1 cellular context compared by ENCODE assay signal in the genomic region with DNA sequence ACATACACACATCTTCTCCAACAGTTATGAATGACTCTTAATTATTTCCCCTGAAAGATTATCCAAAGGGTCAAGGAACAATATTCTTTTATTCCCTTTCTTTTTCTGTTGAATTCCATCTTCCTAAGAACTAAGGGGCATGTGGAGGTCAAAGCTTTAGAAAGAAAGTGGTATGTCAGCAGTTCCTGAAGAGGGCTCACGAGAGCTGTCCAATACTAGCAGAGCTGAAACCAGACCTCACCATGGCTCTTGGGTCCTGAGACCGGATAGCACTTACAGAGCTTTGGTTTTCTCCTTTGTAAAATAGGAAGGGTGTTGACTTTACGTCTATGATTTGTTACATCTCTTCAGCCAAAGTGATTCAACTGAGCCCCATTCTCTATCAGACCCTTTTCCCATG.
TF ChIP-seq lines count a peak whose summit lies in the region.

No MANE protein-coding gene starts in this region.

TF ChIP-seq in WTC11, 78 proteins besides CTCF, POLR2A, EP300 and RAD21 (continued from another document):
- TF ChIP-seq, protein P1, sequence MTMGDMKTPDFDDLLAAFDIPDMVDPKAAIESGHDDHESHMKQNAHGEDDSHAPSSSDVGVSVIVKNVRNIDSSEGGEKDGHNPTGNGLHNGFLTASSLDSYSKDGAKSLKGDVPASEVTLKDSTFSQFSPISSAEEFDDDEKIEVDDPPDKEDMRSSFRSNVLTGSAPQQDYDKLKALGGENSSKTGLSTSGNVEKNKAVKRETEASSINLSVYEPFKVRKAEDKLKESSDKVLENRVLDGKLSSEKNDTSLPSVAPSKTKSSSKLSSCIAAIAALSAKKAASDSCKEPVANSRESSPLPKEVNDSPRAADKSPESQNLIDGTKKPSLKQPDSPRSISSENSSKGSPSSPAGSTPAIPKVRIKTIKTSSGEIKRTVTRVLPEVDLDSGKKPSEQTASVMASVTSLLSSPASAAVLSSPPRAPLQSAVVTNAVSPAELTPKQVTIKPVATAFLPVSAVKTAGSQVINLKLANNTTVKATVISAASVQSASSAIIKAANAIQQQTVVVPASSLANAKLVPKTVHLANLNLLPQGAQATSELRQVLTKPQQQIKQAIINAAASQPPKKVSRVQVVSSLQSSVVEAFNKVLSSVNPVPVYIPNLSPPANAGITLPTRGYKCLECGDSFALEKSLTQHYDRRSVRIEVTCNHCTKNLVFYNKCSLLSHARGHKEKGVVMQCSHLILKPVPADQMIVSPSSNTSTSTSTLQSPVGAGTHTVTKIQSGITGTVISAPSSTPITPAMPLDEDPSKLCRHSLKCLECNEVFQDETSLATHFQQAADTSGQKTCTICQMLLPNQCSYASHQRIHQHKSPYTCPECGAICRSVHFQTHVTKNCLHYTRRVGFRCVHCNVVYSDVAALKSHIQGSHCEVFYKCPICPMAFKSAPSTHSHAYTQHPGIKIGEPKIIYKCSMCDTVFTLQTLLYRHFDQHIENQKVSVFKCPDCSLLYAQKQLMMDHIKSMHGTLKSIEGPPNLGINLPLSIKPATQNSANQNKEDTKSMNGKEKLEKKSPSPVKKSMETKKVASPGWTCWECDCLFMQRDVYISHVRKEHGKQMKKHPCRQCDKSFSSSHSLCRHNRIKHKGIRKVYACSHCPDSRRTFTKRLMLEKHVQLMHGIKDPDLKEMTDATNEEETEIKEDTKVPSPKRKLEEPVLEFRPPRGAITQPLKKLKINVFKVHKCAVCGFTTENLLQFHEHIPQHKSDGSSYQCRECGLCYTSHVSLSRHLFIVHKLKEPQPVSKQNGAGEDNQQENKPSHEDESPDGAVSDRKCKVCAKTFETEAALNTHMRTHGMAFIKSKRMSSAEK (CRISPR knock-in tag; IDR thresholded peaks at IDR 0.05; ENCODE audit: borderline replicate concordance), result no peak
- TF ChIP-seq TCF7 (CRISPR knock-in tag; IDR thresholded peaks at IDR 0.05; ENCODE audit: low read depth), result no peak
- TF ChIP-seq GRHL2 (CRISPR knock-in tag; IDR thresholded peaks at IDR 0.05; ENCODE audit: insufficient replicate concordance, severe bottlenecking), result no peak
- TF ChIP-seq MYBL2 (CRISPR knock-in tag; IDR thresholded peaks at IDR 0.05), result no peak
- TF ChIP-seq, protein P2, sequence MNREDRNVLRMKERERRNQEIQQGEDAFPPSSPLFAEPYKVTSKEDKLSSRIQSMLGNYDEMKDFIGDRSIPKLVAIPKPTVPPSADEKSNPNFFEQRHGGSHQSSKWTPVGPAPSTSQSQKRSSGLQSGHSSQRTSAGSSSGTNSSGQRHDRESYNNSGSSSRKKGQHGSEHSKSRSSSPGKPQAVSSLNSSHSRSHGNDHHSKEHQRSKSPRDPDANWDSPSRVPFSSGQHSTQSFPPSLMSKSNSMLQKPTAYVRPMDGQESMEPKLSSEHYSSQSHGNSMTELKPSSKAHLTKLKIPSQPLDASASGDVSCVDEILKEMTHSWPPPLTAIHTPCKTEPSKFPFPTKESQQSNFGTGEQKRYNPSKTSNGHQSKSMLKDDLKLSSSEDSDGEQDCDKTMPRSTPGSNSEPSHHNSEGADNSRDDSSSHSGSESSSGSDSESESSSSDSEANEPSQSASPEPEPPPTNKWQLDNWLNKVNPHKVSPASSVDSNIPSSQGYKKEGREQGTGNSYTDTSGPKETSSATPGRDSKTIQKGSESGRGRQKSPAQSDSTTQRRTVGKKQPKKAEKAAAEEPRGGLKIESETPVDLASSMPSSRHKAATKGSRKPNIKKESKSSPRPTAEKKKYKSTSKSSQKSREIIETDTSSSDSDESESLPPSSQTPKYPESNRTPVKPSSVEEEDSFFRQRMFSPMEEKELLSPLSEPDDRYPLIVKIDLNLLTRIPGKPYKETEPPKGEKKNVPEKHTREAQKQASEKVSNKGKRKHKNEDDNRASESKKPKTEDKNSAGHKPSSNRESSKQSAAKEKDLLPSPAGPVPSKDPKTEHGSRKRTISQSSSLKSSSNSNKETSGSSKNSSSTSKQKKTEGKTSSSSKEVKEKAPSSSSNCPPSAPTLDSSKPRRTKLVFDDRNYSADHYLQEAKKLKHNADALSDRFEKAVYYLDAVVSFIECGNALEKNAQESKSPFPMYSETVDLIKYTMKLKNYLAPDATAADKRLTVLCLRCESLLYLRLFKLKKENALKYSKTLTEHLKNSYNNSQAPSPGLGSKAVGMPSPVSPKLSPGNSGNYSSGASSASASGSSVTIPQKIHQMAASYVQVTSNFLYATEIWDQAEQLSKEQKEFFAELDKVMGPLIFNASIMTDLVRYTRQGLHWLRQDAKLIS (CRISPR knock-in tag; IDR thresholded peaks at IDR 0.05; ENCODE audit: borderline replicate concordance), result no peak
- TF ChIP-seq, protein P3, sequence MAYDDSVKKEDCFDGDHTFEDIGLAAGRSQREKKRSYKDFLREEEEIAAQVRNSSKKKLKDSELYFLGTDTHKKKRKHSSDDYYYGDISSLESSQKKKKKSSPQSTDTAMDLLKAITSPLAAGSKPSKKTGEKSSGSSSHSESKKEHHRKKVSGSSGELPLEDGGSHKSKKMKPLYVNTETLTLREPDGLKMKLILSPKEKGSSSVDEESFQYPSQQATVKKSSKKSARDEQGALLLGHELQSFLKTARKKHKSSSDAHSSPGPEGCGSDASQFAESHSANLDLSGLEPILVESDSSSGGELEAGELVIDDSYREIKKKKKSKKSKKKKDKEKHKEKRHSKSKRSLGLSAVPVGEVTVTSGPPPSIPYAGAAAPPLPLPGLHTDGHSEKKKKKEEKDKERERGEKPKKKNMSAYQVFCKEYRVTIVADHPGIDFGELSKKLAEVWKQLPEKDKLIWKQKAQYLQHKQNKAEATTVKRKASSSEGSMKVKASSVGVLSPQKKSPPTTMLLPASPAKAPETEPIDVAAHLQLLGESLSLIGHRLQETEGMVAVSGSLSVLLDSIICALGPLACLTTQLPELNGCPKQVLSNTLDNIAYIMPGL (CRISPR knock-in tag; IDR thresholded peaks at IDR 0.05), result no peak
- TF ChIP-seq TEAD1 (CRISPR knock-in tag; IDR thresholded peaks at IDR 0.05), result no peak
- no peak for TF ChIP-seq FOXP4 (CRISPR knock-in tag; IDR thresholded peaks at IDR 0.05)
- no peak for TF ChIP-seq CREB1 (CRISPR knock-in tag; IDR thresholded peaks at IDR 0.05)
- TF ChIP-seq E2F5 (CRISPR knock-in tag; IDR thresholded peaks at IDR 0.05), result no peak
- TF ChIP-seq, protein P4, sequence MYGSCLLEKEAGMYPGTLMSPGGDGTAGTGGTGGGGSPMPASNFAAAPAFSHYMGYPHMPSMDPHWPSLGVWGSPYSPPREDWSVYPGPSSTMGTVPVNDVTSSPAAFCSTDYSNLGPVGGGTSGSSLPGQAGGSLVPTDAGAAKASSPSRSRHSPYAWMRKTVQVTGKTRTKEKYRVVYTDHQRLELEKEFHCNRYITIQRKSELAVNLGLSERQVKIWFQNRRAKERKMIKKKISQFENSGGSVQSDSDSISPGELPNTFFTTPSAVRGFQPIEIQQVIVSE (CRISPR knock-in tag; IDR thresholded peaks at IDR 0.05; ENCODE audit: borderline replicate concordance), result no peak
- TF ChIP-seq, protein P5, sequence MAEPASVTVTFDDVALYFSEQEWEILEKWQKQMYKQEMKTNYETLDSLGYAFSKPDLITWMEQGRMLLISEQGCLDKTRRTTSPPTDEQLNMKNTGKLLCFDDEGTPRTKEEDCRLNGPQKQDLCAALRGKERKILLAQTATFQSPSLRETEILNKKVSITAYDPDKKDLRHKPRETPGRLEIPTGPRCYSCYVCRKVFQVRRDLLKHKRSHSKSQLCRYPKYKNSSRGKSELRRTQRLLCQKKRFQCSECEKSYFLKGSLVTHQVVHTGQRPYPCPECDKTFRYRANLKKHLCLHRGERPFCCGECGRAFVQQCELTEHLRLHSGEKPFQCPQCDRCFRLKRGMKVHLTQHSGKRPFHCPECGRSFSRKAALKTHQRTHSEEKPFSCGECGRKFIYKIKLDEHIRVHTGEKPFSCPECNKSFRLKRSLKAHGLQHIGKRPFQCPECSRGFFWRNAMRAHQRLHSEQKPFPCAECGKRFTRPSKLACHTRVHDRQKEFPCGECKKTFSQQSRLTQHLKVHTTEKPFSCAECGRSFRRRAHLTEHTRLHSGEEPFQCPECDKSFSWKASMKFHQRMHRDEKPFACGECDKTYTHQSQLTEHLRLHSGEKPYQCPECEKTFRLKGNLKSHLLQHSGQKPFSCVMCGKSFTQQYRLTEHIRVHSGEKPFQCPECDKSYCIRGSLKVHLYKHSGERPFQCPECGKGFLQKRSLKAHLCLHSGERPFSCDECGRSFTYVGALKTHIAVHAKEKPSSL (CRISPR knock-in tag; conservative IDR thresholded peaks at IDR 0.05), result no peak
- TF ChIP-seq ZNF512 (CRISPR knock-in tag; IDR thresholded peaks at IDR 0.05; ENCODE audit: borderline replicate concordance), result no peak
- TF ChIP-seq CBFB (CRISPR knock-in tag; IDR thresholded peaks at IDR 0.05; ENCODE audit: low read depth), result no peak
- TF ChIP-seq, protein P6, sequence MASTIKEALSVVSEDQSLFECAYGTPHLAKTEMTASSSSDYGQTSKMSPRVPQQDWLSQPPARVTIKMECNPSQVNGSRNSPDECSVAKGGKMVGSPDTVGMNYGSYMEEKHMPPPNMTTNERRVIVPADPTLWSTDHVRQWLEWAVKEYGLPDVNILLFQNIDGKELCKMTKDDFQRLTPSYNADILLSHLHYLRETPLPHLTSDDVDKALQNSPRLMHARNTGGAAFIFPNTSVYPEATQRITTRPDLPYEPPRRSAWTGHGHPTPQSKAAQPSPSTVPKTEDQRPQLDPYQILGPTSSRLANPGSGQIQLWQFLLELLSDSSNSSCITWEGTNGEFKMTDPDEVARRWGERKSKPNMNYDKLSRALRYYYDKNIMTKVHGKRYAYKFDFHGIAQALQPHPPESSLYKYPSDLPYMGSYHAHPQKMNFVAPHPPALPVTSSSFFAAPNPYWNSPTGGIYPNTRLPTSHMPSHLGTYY (CRISPR knock-in tag; IDR thresholded peaks at IDR 0.05), result no peak
- no peak for TF ChIP-seq OVOL2 (CRISPR knock-in tag; IDR thresholded peaks at IDR 0.05; ENCODE audit: borderline replicate concordance)
